In genomic region chr22:40578171-40578570, GRCh38 we compare ENCODE assay signal across 1 cellular context.
TF ChIP-seq lines count a peak whose summit lies in the region.

No MANE protein-coding gene starts in this region.

TF ChIP-seq in H1, 55 proteins besides CTCF, POLR2A, EP300 and RAD21:
- TF ChIP-seq PHF8 (conservative IDR thresholded peaks at IDR 0.05; ENCODE audit: low read depth, low read length) (no peak), NRF1 (IDR thresholded peaks at IDR 0.05; ENCODE audit: low read depth, low read length) (no peak), SRF (IDR thresholded peaks at IDR 0.05; ENCODE audit: low read depth, low read length) (no peak), EZH2 (IDR thresholded peaks at IDR 0.05; ENCODE audit: low read depth, low read length, severe bottlenecking) (no peak), TAF7 (optimal IDR thresholded peaks at IDR 0.05; ENCODE audit: borderline replicate concordance, low read depth, low read length) (no peak), BCL11A (IDR thresholded peaks at IDR 0.05; ENCODE audit: low read depth in 2 of 2, low read length in 2 of 2) (no peak), CREB1 (IDR thresholded peaks at IDR 0.05) (no peak), SP1 (IDR thresholded peaks at IDR 0.05; ENCODE audit: low read depth, low read length) (no peak), POLR2AphosphoS5 (IDR thresholded peaks at IDR 0.05; ENCODE audit: low read depth, low read length) (no peak), JUND (IDR thresholded peaks at IDR 0.05; ENCODE audit: low read length) (no peak), CHD2 (IDR thresholded peaks at IDR 0.05; ENCODE audit: low read length) (no peak), YY1 (IDR thresholded peaks at IDR 0.05; ENCODE audit: low read depth, low read length) (no peak), KDM1A (IDR thresholded peaks at IDR 0.05; ENCODE audit: borderline replicate concordance, low read length) (no peak), JUN (IDR thresholded peaks at IDR 0.05; ENCODE audit: low read depth, low read length) (no peak), SAP30 (IDR thresholded peaks at IDR 0.05; ENCODE audit: insufficient read depth, insufficient replicate concordance, low read length) (no peak)
- TF ChIP-seq, protein P1, sequence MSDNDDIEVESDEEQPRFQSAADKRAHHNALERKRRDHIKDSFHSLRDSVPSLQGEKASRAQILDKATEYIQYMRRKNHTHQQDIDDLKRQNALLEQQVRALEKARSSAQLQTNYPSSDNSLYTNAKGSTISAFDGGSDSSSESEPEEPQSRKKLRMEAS (IDR thresholded peaks at IDR 0.05) = no peak
